Comparison of ENCODE assay signal across 17 cellular contexts in the genomic region with DNA sequence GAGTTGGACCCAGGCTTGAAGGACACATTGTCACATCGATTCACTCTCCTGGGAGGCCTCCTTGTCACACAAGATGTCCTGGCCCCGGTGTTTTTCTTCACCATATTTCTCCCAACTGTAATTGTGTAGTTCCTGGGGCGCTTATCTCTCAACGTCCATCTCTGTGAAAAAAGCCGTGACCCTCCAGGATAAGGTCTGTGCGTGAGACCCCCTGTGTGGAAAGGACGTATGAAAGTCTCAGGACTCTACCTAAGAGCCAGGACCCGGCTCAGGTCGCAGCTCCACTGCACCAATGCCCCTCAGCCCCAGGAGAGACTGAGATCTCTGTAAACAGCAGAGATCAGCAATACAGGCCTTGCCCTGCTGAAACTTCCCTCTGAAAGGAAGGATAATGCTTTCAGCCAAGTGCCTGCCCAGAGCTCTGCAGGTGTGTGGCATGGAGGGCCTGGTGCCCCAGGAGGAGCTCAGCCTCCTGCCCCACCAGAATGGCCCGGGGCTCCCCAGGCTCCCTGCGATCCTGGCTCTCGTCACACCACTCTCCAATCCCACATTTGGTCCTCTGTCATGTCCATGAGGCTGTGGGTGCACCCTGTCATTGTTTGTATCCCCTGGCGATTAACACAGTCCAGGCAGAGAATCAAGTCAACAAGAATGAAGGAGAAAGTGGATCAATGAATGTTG.
DNase-seq lines count a peak whose midpoint lies in the region; ATAC-seq, FAIRE-seq and TF ChIP-seq lines count a peak whose summit lies in the region.
"Had no signal": no experiment of that assay in that cellular context is flagged by ENCODE, and none has a peak within 500 bp of the region (broad histone marks: within the 10 kb centered on the region; RNA-seq: fewer than 3 reads in every experiment).

No MANE protein-coding gene starts in this region.

- FAIRE-seq in HepG2 (lab: Jason Lieb, UNC) (no peak), D721Med (lab: Jason Lieb, UNC) (no peak)
- FAIRE-seq: bronchial epithelial cell had no signal

- H3K9me3 Mint-ChIP-seq in T-cell, result no peaks in the 10 kb centered on the region
- no peaks in the 10 kb centered on the region for H3K9me3 Mint-ChIP-seq in immature natural killer cell
- no peaks in the 10 kb centered on the region for H3K9me3 Mint-ChIP-seq in activated CD4-positive, alpha-beta T cell treated with anti-CD3 and anti-CD28 coated beads, Interleukin-2, amount 10 ng/mL, durations not matched to agents 24 days and 14 days
- H3K9me3 Mint-ChIP-seq: activated naive CD8-positive, alpha-beta T cell treated with anti-CD3 and anti-CD28 coated beads, Interleukin-2, amount 10 ng/mL, durations not matched to agents 7 days and 5 days; neural crest cell; stimulated activated naive CD8-positive, alpha-beta T cell treated with anti-CD3 and anti-CD28 coated beads, Interleukin-15, Interleukin-2, amounts not matched to agents 100 ng/mL and 50 ng/mL, for 24 hours had no signal

- H3K4me1 ChIP-seq in HepG2 (ENCODE audit: insufficient read depth, low read length), result peaks cover 5% of the 10 kb centered on the region; the same call in 1 of the 2 replicates
- H3K4me1 ChIP-seq in right lobe of liver, result peaks cover 0 to 4% (median 0%) of the 10 kb centered on the region in 4 donors
- H3K4me1 ChIP-seq: SJCRH30 had no signal

- no peaks in the 10 kb centered on the region for H3K79me2 ChIP-seq in HepG2 (ENCODE audit: insufficient read depth, low read length)

- H3K27me3 ChIP-seq in HepG2 (ENCODE audit: control insufficient read depth in 1 of 2, insufficient read depth in 2 of 2, low read length in 2 of 2) (peaks cover 0 to 42% of the 10 kb centered on the region in 2 experiments; a peak in 3 of 5 replicates), right lobe of liver (no peaks in the 10 kb centered on the region)
- H3K27me3 ChIP-seq: SJCRH30 had no signal

- H3K4me1 Mint-ChIP-seq in T-cell (peaks cover 7 to 10% (median 8%) of the 10 kb centered on the region in 3 donors), immature natural killer cell (peaks cover 6 to 10% of the 10 kb centered on the region in 2 donors)
- peaks cover 6% of the 10 kb centered on the region for H3K4me1 Mint-ChIP-seq in activated CD4-positive, alpha-beta T cell treated with anti-CD3 and anti-CD28 coated beads, Interleukin-2, amount 10 ng/mL, durations not matched to agents 24 days and 14 days

- no peak for TF ChIP-seq RAD21 in HepG2 (CRISPR knock-in tag; IDR thresholded peaks at IDR 0.05)

- no peaks in the 10 kb centered on the region for H3K36me3 ChIP-seq in HepG2 (replicated peaks in 1 of 2; ENCODE audit: control insufficient read depth in 1 of 2, insufficient read depth in 2 of 2, low read length in 2 of 2)
- no peaks in the 10 kb centered on the region for H3K36me3 ChIP-seq in right lobe of liver
- H3K36me3 ChIP-seq: SJCRH30 had no signal

- WGBS in HepG2 (ENCODE audit: low lambda C conversion rate), result 35% methylated on average over 11 of the region's 13 CpGs
- 53% methylated on average over 11 of the region's 13 CpGs for WGBS in right lobe of liver (ENCODE audit: insufficient coverage, low coverage, low lambda C conversion rate, missing lambda C conversion rate)

- no peaks in the 10 kb centered on the region for H3K36me3 Mint-ChIP-seq in T-cell
- H3K36me3 Mint-ChIP-seq in immature natural killer cell, result no peaks in the 10 kb centered on the region
- no peaks in the 10 kb centered on the region for H3K36me3 Mint-ChIP-seq in activated CD4-positive, alpha-beta T cell treated with anti-CD3 and anti-CD28 coated beads, Interleukin-2, amount 10 ng/mL, durations not matched to agents 24 days and 14 days (ENCODE audit: low read depth)
- H3K36me3 Mint-ChIP-seq: activated naive CD8-positive, alpha-beta T cell treated with anti-CD3 and anti-CD28 coated beads, Interleukin-2, amount 10 ng/mL, durations not matched to agents 7 days and 5 days had no signal

- H3K27ac ChIP-seq in HepG2 (ENCODE audit: extremely low read length, insufficient read depth, low read length) (no peak overlapping the region), right lobe of liver (no peak overlapping the region)
- H3K27ac ChIP-seq: dorsolateral prefrontal cortex, SJCRH30 had no signal

- in situ Hi-C loops in HepG2 (cut with HindIII; ENCODE audit: extremely low pct_ligation_motif_present, low pct_unique_long_range_greater_than_20kb), result loop anchor here (5.0 to 25.0 kb wide), 2 partner anchors 319 to 809 kb away; partner anchors contain the start of genes BARX2 and KCNJ5

- no peak for DNase-seq in HepG2 (ENCODE audit: low spot score)
- no peak for DNase-seq in right lobe of liver
- DNase-seq in T-cell, result no peak
- DNase-seq in immature natural killer cell, result no peak
- no peak for DNase-seq in D721Med (ENCODE audit: insufficient read length, low spot score)
- DNase-seq in globus pallidus (ENCODE audit: low spot score), result no peak
- DNase-seq in activated CD4-positive, alpha-beta T cell treated with anti-CD3 and anti-CD28 coated beads, Interleukin-2, amount 10 ng/mL, durations not matched to agents 24 days and 14 days, result no peak
- no peak for DNase-seq in inferior parietal cortex (ENCODE audit: extremely low spot score)
- DNase-seq: GF-D8, MV-4-11, NCI-H2029 treated with DMSO at 0.1 percent for 48 hours had no signal

- intact Hi-C loops in HepG2 (cut with micrococcal nuclease; ENCODE audit: unreplicated experiment) (loop anchor here (1.0 to 5.0 kb wide), 2 partner anchors 319 to 332 kb away; partner anchors contain the start of gene BARX2), right lobe of liver (cut with DNase I) (loop anchor here in 1 of 2 donors (10.0 kb wide), 1 partner anchor 322 kb away; the partner anchor contains the start of gene BARX2)
- intact Hi-C loops in activated CD4-positive, alpha-beta T cell treated with anti-CD3 and anti-CD28 coated beads, Interleukin-2, amount 10 ng/mL, durations not matched to agents 24 days and 14 days (cut with micrococcal nuclease), result loop anchor here (1.0 to 2.0 kb wide), 2 partner anchors 332 to 580 kb away; no protein-coding TSS in a partner anchor

- H3K4me2 ChIP-seq in HepG2 (ENCODE audit: low read depth, low read length), result peak overlapping the region; percentile 93; the same call in 1 of the 2 replicates

- BruUV-seq in HepG2 (replicated peaks; lab: Mats Ljungman, UMichigan), result no TSS peak

- H4K20me1 ChIP-seq in HepG2 (ENCODE audit: insufficient read depth, low read length), result peaks cover 2% of the 10 kb centered on the region; the same call in 1 of the 2 replicates

- no peak for TF ChIP-seq POLR2A in HepG2 (IDR thresholded peaks at IDR 0.05; ENCODE audit: insufficient read depth in 1 of 2, low read depth in 2 of 2, low read length in 2 of 2)
- no peak for TF ChIP-seq POLR2A in right lobe of liver (IDR thresholded peaks at IDR 0.05)

- no peak overlapping the region for H3K27ac Mint-ChIP-seq in T-cell
- no peak overlapping the region for H3K27ac Mint-ChIP-seq in immature natural killer cell
- H3K27ac Mint-ChIP-seq in activated CD4-positive, alpha-beta T cell treated with anti-CD3 and anti-CD28 coated beads, Interleukin-2, amount 10 ng/mL, durations not matched to agents 24 days and 14 days, result no peak overlapping the region

- H3K9ac ChIP-seq in HepG2 (ENCODE audit: insufficient read depth, low read depth, low read length), result no peak overlapping the region

- H3K27me3 Mint-ChIP-seq in T-cell (peaks cover 0 to 11% of the 10 kb centered on the region in 2 donors), immature natural killer cell (ENCODE audit: low read depth in 3 of 3) (peaks cover 3 to 11% (median 11%) of the 10 kb centered on the region in 3 donors)
- H3K27me3 Mint-ChIP-seq in activated CD4-positive, alpha-beta T cell treated with anti-CD3 and anti-CD28 coated beads, Interleukin-2, amount 10 ng/mL, durations not matched to agents 24 days and 14 days, result peaks cover 3% of the 10 kb centered on the region
- H3K27me3 Mint-ChIP-seq: stimulated activated naive CD8-positive, alpha-beta T cell treated with anti-CD3 and anti-CD28 coated beads, Interleukin-15, Interleukin-2, amounts not matched to agents 100 ng/mL and 50 ng/mL, for 24 hours had no signal

- peak overlapping the region; percentile 77 to 85 (median 84) for H3K4me3 Mint-ChIP-seq in T-cell
- peak overlapping the region; percentile 46 to 81 (median 64) for H3K4me3 Mint-ChIP-seq in immature natural killer cell
- no peak overlapping the region for H3K4me3 Mint-ChIP-seq in activated CD4-positive, alpha-beta T cell treated with anti-CD3 and anti-CD28 coated beads, Interleukin-2, amount 10 ng/mL, durations not matched to agents 24 days and 14 days

- H3K9me3 ChIP-seq in HepG2 (ENCODE audit: low read length) (no peaks in the 10 kb centered on the region), right lobe of liver (no peaks in the 10 kb centered on the region)
- H3K9me3 ChIP-seq: SJCRH30 had no signal

- CTCF ChIA-PET in HepG2 (lab: Yijun Ruan, JAX; ENCODE audit: low intra/inter-chr PET ratio, low total read pairs) (interaction anchor here (0.8 to 3.5 kb wide), 4 partner anchors 54 to 332 kb away, joined by 3 to 66 read pairs (median 7); partner anchors contain the start of gene BARX2), T-cell (lab: Charles Lee) (interaction anchor here in 1 of 2 donors (1.0 kb wide), 1 partner anchor 9 kb away, joined by 3 read pairs; no protein-coding TSS in a partner anchor)

- POLR2A ChIA-PET in HepG2 (lab: Yijun Ruan, JAX) (no interaction called here), T-cell (lab: Charles Lee) (no interaction called here)

- TF ChIP-seq CTCF in HepG2 (CRISPR knock-in tag; IDR thresholded peaks at IDR 0.05) (no peak), right lobe of liver (IDR thresholded peaks at IDR 0.05) (no peak), D721Med (IDR thresholded peaks at IDR 0.05; ENCODE audit: insufficient read depth, missing control alignments) (no peak)

- TF ChIP-seq EP300 in HepG2 (IDR thresholded peaks at IDR 0.05; ENCODE audit: low read depth in 2 of 2, low read length in 2 of 2) (no peak), HepG2 (CRISPR knock-in tag; IDR thresholded peaks at IDR 0.05; ENCODE audit: borderline replicate concordance) (no peak)

- H2AFZ ChIP-seq in HepG2 (ENCODE audit: low read length), result no peak overlapping the region

- H3K4me3 ChIP-seq in HepG2 (replicated peaks in 1 of 3; ENCODE audit: insufficient read depth in 1 of 3, low read depth in 2 of 3, low read length in 3 of 3), result no peak overlapping the region
- H3K4me3 ChIP-seq in right lobe of liver, result peak overlapping the region in 1 of 3 donors; percentile 33
- H3K4me3 ChIP-seq: SJCRH30 had no signal

- no peak for ATAC-seq in HepG2
- ATAC-seq in right lobe of liver, result no peak
- no peak for ATAC-seq in T-cell (replicated peaks in 1 of 4)
